Comparison of ENCODE assay signal across 13 cellular contexts in the genomic region with DNA sequence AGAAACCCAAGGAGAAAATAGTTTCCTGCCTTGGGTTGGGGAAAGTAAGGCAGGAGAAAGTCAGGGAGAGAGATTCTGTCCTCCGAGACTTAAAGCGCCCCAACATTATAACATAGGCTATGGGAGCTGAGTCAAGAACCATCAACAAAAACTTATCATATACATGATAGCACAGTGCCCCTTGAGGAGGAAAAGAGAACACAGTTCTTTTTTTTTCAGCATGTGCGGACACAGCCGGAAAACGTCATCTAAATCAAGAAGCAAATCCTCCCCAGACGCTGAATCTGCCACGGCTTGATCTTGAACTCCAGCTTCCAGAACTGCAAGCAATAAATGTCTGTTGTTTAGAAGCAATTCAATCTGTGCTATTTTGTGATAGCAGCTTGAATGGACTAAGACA.
DNase-seq lines count a peak whose midpoint lies in the region; ATAC-seq and TF ChIP-seq lines count a peak whose summit lies in the region.
"Had no signal": no experiment of that assay in that cellular context is flagged by ENCODE, and none has a peak within 500 bp of the region (broad histone marks: within the 10 kb centered on the region; RNA-seq: fewer than 3 reads in every experiment).

No MANE protein-coding gene starts in this region.

- H3K27me3 ChIP-seq in PC-9 (ENCODE audit: insufficient read depth, low read depth) = no peaks in the 10 kb centered on the region

- peak; percentile 60 for TF ChIP-seq CTCF in PC-9 (conservative IDR thresholded peaks at IDR 0.05)

- ATAC-seq in HG03442 (IDR thresholded peaks at IDR 0.05; ENCODE audit: unreplicated experiment) = no peak
- ATAC-seq in GM21576 (IDR thresholded peaks at IDR 0.05; ENCODE audit: unreplicated experiment) = no peak

- BruUV-seq in PC-9 (replicated peaks; lab: Mats Ljungman, UMichigan) = no TSS peak

- no peak overlapping the region for H3K27ac ChIP-seq in PC-9
- H3K27ac ChIP-seq: epithelial cell of prostate, KMS-11 had no signal

- CTCF ChIA-PET in HEK293T (lab: Yijun Ruan, JAX) (no interaction called here), PC-9 (lab: Charles Lee) (interaction anchor here (0.5 kb wide), 1 partner anchor 116 kb away, joined by 5 read pairs; no protein-coding TSS in a partner anchor)

- no peaks in the 10 kb centered on the region for H3K79me2 ChIP-seq in PC-9 (ENCODE audit: low read depth)

- no peaks in the 10 kb centered on the region for H3K36me3 ChIP-seq in PC-9 (ENCODE audit: low read depth)

- no peaks in the 10 kb centered on the region for H4K20me1 ChIP-seq in PC-9 (ENCODE audit: insufficient read depth)

- H3K9me2 ChIP-seq in PC-9 (ENCODE audit: insufficient read depth) = no peaks in the 10 kb centered on the region

- H3F3A ChIP-seq in PC-9 (ENCODE audit: insufficient read depth, low read depth) = no peaks in the 10 kb centered on the region

- H3K9me3 ChIP-seq in PC-9 (ENCODE audit: insufficient read depth, low read depth) = no peaks in the 10 kb centered on the region

- H3K4me1 ChIP-seq in PC-9 (replicated peaks; ENCODE audit: insufficient read depth) = no peaks in the 10 kb centered on the region

- DNase-seq in DMS153 (lab: John Stamatoyannopoulos, UW) (peak; percentile 13), HEK293T (ENCODE audit: extremely low spot score) (peak; percentile 7), PC-9 (no peak), iris pigment epithelial cell (ENCODE audit: low read depth) (peak; percentile 1), NOMO-1 (lab: John Stamatoyannopoulos, UW; ENCODE audit: unreplicated experiment in 2 of 2) (no peak), ureter (ENCODE audit: low spot score) (no peak)
- DNase-seq: activated CD4-positive, alpha-beta memory T cell treated with anti-CD3 and anti-CD28 coated beads for 36 hours; immature natural killer cell; Right ventricle myocardium superior had no signal

- intact Hi-C loops in PC-9 (cut with micrococcal nuclease; ENCODE audit: unreplicated experiment) = loop anchor here (5.0 kb wide), 1 partner anchor 301 kb away; no protein-coding TSS in a partner anchor

- POLR2A ChIA-PET in HEK293T (lab: Yijun Ruan, JAX) = no interaction called here
- POLR2A ChIA-PET in PC-9 (lab: Charles Lee; ENCODE audit: unreplicated experiment) = no interaction called here

- no peak overlapping the region for H3K4me2 ChIP-seq in PC-9
- H3K4me2 ChIP-seq: KMS-11 had no signal

- H3K4me3 ChIP-seq in PC-9 = no peak overlapping the region

- H2AFZ ChIP-seq in PC-9 = no peak overlapping the region

TF ChIP-seq in HEK293T, 16 proteins besides CTCF, POLR2A, EP300 and RAD21:
- no peak for TF ChIP-seq BHLHE40 (IDR thresholded peaks at IDR 0.05; ENCODE audit: borderline replicate concordance)
- no peak for TF ChIP-seq LEF1 (IDR thresholded peaks at IDR 0.05; ENCODE audit: borderline replicate concordance)
- TF ChIP-seq, protein P1, sequence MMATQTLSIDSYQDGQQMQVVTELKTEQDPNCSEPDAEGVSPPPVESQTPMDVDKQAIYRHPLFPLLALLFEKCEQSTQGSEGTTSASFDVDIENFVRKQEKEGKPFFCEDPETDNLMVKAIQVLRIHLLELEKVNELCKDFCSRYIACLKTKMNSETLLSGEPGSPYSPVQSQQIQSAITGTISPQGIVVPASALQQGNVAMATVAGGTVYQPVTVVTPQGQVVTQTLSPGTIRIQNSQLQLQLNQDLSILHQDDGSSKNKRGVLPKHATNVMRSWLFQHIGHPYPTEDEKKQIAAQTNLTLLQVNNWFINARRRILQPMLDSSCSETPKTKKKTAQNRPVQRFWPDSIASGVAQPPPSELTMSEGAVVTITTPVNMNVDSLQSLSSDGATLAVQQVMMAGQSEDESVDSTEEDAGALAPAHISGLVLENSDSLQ (IDR thresholded peaks at IDR 0.05) = no peak
- TF ChIP-seq SUZ12 (IDR thresholded peaks at IDR 0.05) = no peak
- no peak for TF ChIP-seq HDGF (IDR thresholded peaks at IDR 0.05; ENCODE audit: borderline replicate concordance)
- no peak for TF ChIP-seq FOXM1 (IDR thresholded peaks at IDR 0.05; ENCODE audit: borderline replicate concordance)

Comparison
In these comparisons a context has a peak if more than half of its experiments do, and no peak if none do; other contexts are left out.
1. DNase-seq: peak in DMS153 (single experiment), HEK293T (single experiment) and iris pigment epithelial cell (single experiment); none in PC-9 (0 of 2), NOMO-1 (0 of 2) and ureter (single experiment).